7 cellular contexts compared by ENCODE assay signal in the genomic region with DNA sequence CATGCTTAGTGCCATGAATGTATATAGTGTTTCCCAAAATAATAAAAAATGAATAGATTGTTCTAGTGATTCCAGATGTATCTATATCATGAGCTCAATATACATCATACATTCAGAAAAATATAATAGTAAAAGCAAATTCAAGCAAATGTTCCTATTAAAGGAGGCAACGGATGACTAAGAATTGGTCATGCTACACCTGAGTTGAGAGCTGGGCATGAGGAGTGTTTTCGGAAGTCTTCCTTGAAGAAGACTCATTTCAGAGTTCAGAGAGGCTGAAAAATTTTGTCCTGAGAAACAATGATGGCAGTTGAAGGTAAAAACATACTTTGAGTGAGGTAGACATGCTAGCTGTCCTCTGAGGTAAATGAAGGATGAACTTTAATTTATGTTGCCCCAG.
"Had no signal": no experiment of that assay in that cellular context is flagged by ENCODE, and none has a peak within 500 bp of the region (broad histone marks: within the 10 kb centered on the region; RNA-seq: fewer than 3 reads in every experiment).

No MANE protein-coding gene starts in this region.

- DNase-seq: H9, HCEC 1CT had no signal

- H3K27ac ChIP-seq: HL-60 had no signal

- H3K4me2 ChIP-seq: GM23338 had no signal

- H2AFZ ChIP-seq: GM23338 had no signal

- FAIRE-seq: H1, H54, HepG2 had no signal

- H3K4me3 ChIP-seq: GM23338 had no signal

- ATAC-seq: GM23338, HepG2 had no signal
